1 cellular context compared by ENCODE assay signal in genomic region chr21:35216966-35217365, GRCh38.
TF ChIP-seq lines count a peak whose summit lies in the region.

No MANE protein-coding gene starts in this region.

TF ChIP-seq in H1, 55 proteins besides CTCF, POLR2A, EP300 and RAD21 (continued from another document):
- TF ChIP-seq CHD7 (IDR thresholded peaks at IDR 0.05; ENCODE audit: insufficient replicate concordance, low read length) (no peak), KDM4A (IDR thresholded peaks at IDR 0.05; ENCODE audit: low read depth, low read length, severe bottlenecking) (no peak), EZH2 (IDR thresholded peaks at IDR 0.05; ENCODE audit: low read depth, low read length, severe bottlenecking) (no peak), POLR2AphosphoS5 (IDR thresholded peaks at IDR 0.05; ENCODE audit: low read depth, low read length) (no peak), CEBPB (IDR thresholded peaks at IDR 0.05; ENCODE audit: low read depth, low read length) (no peak), FOSL1 (IDR thresholded peaks at IDR 0.05; ENCODE audit: insufficient read depth, low read depth, low read length) (no peak), CBX5 (IDR thresholded peaks at IDR 0.05; ENCODE audit: low read depth, low read length) (no peak)
